In the genomic region with DNA sequence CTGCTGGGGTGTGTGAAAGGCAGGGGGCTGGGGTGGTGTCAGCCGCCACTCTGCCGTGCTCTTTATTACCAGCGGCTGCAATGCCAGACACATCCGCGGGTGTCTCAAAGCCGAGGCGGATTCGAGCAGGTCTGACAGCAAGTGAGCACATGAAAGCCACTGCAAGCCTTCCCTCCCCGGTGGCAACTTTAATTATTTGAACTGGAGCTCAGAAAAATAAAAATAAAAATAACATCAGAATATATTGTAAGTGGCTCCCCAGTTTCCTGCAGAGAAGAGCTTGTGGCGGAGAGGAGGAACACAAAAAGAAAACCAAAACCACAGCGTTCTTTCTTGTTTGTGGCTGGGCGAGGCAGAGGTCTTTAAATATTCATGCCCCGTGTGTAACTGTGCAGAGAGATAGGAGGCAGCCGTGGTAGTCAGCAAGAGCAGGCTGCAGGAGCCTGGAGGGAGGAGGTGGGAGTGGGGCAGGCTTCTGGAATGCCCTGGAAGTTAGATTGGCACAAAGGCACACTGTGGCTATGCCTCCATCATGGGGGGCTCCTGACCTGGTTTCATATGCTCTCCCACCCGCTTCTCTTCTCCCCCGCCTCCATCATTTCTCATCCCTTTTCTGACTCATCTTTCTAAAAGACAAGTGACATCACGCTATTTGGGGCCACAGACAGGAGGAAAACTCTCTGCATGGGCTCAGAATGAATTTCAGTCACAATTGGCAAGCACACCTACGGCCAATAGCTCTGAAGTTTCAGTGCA, we compare ENCODE assay signal across 8 cellular contexts.
DNase-seq lines count a peak whose midpoint lies in the region; ATAC-seq lines count a peak whose summit lies in the region.

No MANE protein-coding gene starts in this region.

- ATAC-seq in CD4-positive, CD25-positive, alpha-beta regulatory T cell (ENCODE audit: low read depth in 2 of 2) = peak; percentile 83 to 85
- ATAC-seq in GM19463 (IDR thresholded peaks at IDR 0.05; ENCODE audit: unreplicated experiment) = peak; percentile 73
- ATAC-seq in HG03565 (IDR thresholded peaks at IDR 0.05; ENCODE audit: unreplicated experiment) = peak; percentile 50

- peaks cover 3% of the 10 kb centered on the region for H3K27me3 ChIP-seq in CD4-positive, CD25-positive, alpha-beta regulatory T cell (ENCODE audit: control insufficient read depth, insufficient read depth, low read length)
- H3K27me3 ChIP-seq in duodenal mucosa (ENCODE audit: control insufficient read depth in 1 of 2, insufficient read depth in 2 of 2, low read length in 2 of 2) = peaks cover 0 to 3% of the 10 kb centered on the region in 2 donors

- H3K4me3 Mint-ChIP-seq in CD4-positive, CD25-positive, alpha-beta regulatory T cell = peak overlapping the region; percentile 18 to 83 (median 79)

- peak; percentile 7 to 75 (median 49) for DNase-seq in CD4-positive, CD25-positive, alpha-beta regulatory T cell
- peak; percentile 35 for DNase-seq in activated CD4-positive, CD25-positive, alpha-beta regulatory T cell treated with anti-CD3 and anti-CD28 coated beads, Interleukin-2, amount 50 U/mL, for 72 hours
- DNase-seq in renal cortical epithelial cell (ENCODE audit: low read depth) = peak; percentile 25
- no peak for DNase-seq in DMS53 (lab: John Stamatoyannopoulos, UW)
- no peak for DNase-seq in glomerular visceral epithelial cell (ENCODE audit: extremely low spot score)

- H3K4me3 ChIP-seq in CD4-positive, CD25-positive, alpha-beta regulatory T cell (ENCODE audit: low read depth, low read length) = peak overlapping the region; percentile 66
- peak overlapping the region; percentile 16 to 46 for H3K4me3 ChIP-seq in duodenal mucosa (ENCODE audit: low read depth in 1 of 2, low read length in 2 of 2)

- no peak overlapping the region for H3K27ac ChIP-seq in CD4-positive, CD25-positive, alpha-beta regulatory T cell (ENCODE audit: insufficient read depth, low read length, poor library complexity, severe bottlenecking)
- no peak overlapping the region for H3K27ac ChIP-seq in duodenal mucosa (ENCODE audit: low read depth, low read length)

- H3K4me1 ChIP-seq in CD4-positive, CD25-positive, alpha-beta regulatory T cell (ENCODE audit: control insufficient read depth, insufficient read depth, low read length, poor library complexity, severe bottlenecking) = peaks cover 16% of the 10 kb centered on the region
- H3K4me1 ChIP-seq in duodenal mucosa (ENCODE audit: control insufficient read depth in 1 of 2, insufficient read depth in 2 of 2, low read length in 2 of 2) = peaks cover 6 to 19% of the 10 kb centered on the region in 2 donors

- H3K9ac ChIP-seq in duodenal mucosa (ENCODE audit: low read depth in 1 of 2, low read length in 2 of 2) = no peak overlapping the region

- no peaks in the 10 kb centered on the region for H3K36me3 Mint-ChIP-seq in CD4-positive, CD25-positive, alpha-beta regulatory T cell

- peaks cover 6 to 30% (median 22%) of the 10 kb centered on the region in 4 donors for H3K4me1 Mint-ChIP-seq in CD4-positive, CD25-positive, alpha-beta regulatory T cell

- H3K27ac Mint-ChIP-seq in CD4-positive, CD25-positive, alpha-beta regulatory T cell = peak overlapping the region; percentile 40 to 74 (median 65)

- peaks cover 28% of the 10 kb centered on the region for H3K27me3 Mint-ChIP-seq in CD4-positive, CD25-positive, alpha-beta regulatory T cell

- no peaks in the 10 kb centered on the region for H3K9me3 ChIP-seq in CD4-positive, CD25-positive, alpha-beta regulatory T cell (ENCODE audit: control insufficient read depth in 2 of 2, low read length in 2 of 2)
- H3K9me3 ChIP-seq in duodenal mucosa (ENCODE audit: control insufficient read depth in 1 of 2, low read length in 2 of 2) = no peaks in the 10 kb centered on the region

- H3K36me3 ChIP-seq in CD4-positive, CD25-positive, alpha-beta regulatory T cell (ENCODE audit: control insufficient read depth, insufficient read depth, low read length) = no peaks in the 10 kb centered on the region
- H3K36me3 ChIP-seq in duodenal mucosa (ENCODE audit: control insufficient read depth in 1 of 2, insufficient read depth in 2 of 2, low read length in 2 of 2) = no peaks in the 10 kb centered on the region

- H3K9me3 Mint-ChIP-seq in CD4-positive, CD25-positive, alpha-beta regulatory T cell = no peaks in the 10 kb centered on the region

Comparison
In these comparisons a context has a peak if more than half of its experiments do, and no peak if none do; other contexts are left out.
1. DNase-seq: peak in CD4-positive, CD25-positive, alpha-beta regulatory T cell (3 of 3), activated CD4-positive, CD25-positive, alpha-beta regulatory T cell treated with anti-CD3 and anti-CD28 coated beads, Interleukin-2, amount 50 U/mL, for 72 hours (single experiment) and renal cortical epithelial cell (single experiment); none in DMS53 (single experiment) and glomerular visceral epithelial cell (single experiment).
2. Peak in every context shown above with its lines, with median percentiles within 50 percentile points of each other: ATAC-seq.